2 cellular contexts compared by ENCODE assay signal in genomic region chr6:79062708-79063107, GRCh38.
TF ChIP-seq lines count a peak whose summit lies in the region.

No MANE protein-coding gene starts in this region.

TF ChIP-seq in IMR-90, 13 proteins besides CTCF, POLR2A, EP300 and RAD21:
- TF ChIP-seq MXI1 (IDR thresholded peaks at IDR 0.05; ENCODE audit: borderline replicate concordance, low read depth, low read length) (no peak), SMC3 (IDR thresholded peaks at IDR 0.05; ENCODE audit: low read depth, low read length) (no peak), CHD1 (IDR thresholded peaks at IDR 0.05; ENCODE audit: low read depth, low read length) (no peak), ELK1 (IDR thresholded peaks at IDR 0.05; ENCODE audit: borderline replicate concordance, low read depth, low read length) (no peak), USF2 (IDR thresholded peaks at IDR 0.05; ENCODE audit: low read depth, low read length) (no peak), MAFK (IDR thresholded peaks at IDR 0.05; ENCODE audit: low read depth, low read length) (no peak), BHLHE40 (IDR thresholded peaks at IDR 0.05; ENCODE audit: low read depth, low read length) (no peak), FOS (IDR thresholded peaks at IDR 0.05; ENCODE audit: low read depth, low read length) (no peak), RCOR1 (IDR thresholded peaks at IDR 0.05; ENCODE audit: insufficient replicate concordance, low read length) (no peak), RFX5 (IDR thresholded peaks at IDR 0.05; ENCODE audit: low read depth, low read length) (no peak), NFE2L2 (IDR thresholded peaks at IDR 0.05; ENCODE audit: low read depth, low read length) (no peak)

TF ChIP-seq in K562, 482 proteins besides CTCF, POLR2A, EP300 and RAD21:
- TF ChIP-seq ZNF23 (CRISPR knock-in tag; IDR thresholded peaks at IDR 0.05) (no peak), RFX5 (IDR thresholded peaks at IDR 0.05; ENCODE audit: low read depth, low read length) (no peak), USF1 (CRISPR knock-in tag; IDR thresholded peaks at IDR 0.05) (no peak), AFF4 (CRISPR knock-in tag; IDR thresholded peaks at IDR 0.05) (no peak), BCOR (IDR thresholded peaks at IDR 0.05) (no peak), MEIS2 (IDR thresholded peaks at IDR 0.05; ENCODE audit: partially characterized antibody) (no peak), HDAC8 (tag; IDR thresholded peaks at IDR 0.05) (no peak), RCOR1 (IDR thresholded peaks at IDR 0.05; ENCODE audit: borderline replicate concordance in 1 of 2, low read depth in 2 of 2, low read length in 2 of 2) (no peak)
TF ChIP-seq in K562: peak in this region for 0.
